26 cellular contexts compared by ENCODE assay signal in the genomic region with DNA sequence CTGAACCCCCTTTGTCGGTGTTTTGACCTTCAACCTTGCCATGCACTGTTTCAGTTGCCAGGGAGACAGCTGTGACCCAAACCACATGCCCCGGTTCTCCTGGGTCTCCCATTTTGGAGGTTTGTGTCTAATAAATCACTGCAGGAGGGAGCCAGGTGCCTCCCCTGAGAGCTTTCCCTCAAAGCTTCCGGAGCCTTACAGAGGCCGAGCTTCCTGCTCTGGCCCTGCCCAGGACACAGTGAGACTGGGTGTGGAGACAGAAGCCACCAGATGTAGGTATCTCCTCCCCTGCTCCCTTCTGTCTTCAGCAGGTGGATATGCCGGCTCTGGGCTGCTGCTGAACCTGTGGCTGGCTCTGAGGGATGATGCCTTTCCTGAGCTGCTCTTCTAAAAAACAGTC.
"Had no signal": no experiment of that assay in that cellular context is flagged by ENCODE, and none has a peak within 500 bp of the region (broad histone marks: within the 10 kb centered on the region; RNA-seq: fewer than 3 reads in every experiment).

No MANE protein-coding gene starts in this region.

- FAIRE-seq: endometrium, kidney, small intestine, urothelium cell line had no signal

- H3K36me3 ChIP-seq: colonic mucosa, esophagus muscularis mucosa, gastrocnemius medialis, stomach, thoracic aorta, transverse colon had no signal

- H3K4me1 ChIP-seq: colonic mucosa, gastrocnemius medialis, transverse colon had no signal

- H3K27ac ChIP-seq: colonic mucosa, dorsolateral prefrontal cortex, epithelial cell of prostate, esophagus muscularis mucosa, gastrocnemius medialis, stomach, thoracic aorta, transverse colon had no signal

- H3K4me3 ChIP-seq: colonic mucosa, dorsolateral prefrontal cortex, esophagus muscularis mucosa, gastrocnemius medialis, lung, stomach, thoracic aorta, transverse colon had no signal

- H3K27me3 ChIP-seq: colonic mucosa had no signal

- DNase-seq: cerebellar nuclear complex; colonic mucosa; effector memory CD4-positive, alpha-beta T cell; gastrocnemius medialis; immature natural killer cell; kidney; left cardiac atrium; left ventricle myocardium superior; mesenchymal stem cell; midbrain; naive B cell; posterior cingulate gyrus; right cardiac atrium; small intestine; stimulated activated CD4-positive, alpha-beta T cell treated with anti-CD3 and anti-CD28 coated beads, Interleukin-12 subunit alpha, Interleukin-12 subunit beta, amount 100 ng/mL, for 4 hours; stimulated activated naive CD4-positive, alpha-beta T cell; stomach; substantia nigra; transverse colon had no signal

- H3K9me3 ChIP-seq: colonic mucosa, esophagus muscularis mucosa, gastrocnemius medialis, thoracic aorta, transverse colon had no signal
